9 cellular contexts compared by ENCODE assay signal in the genomic region with DNA sequence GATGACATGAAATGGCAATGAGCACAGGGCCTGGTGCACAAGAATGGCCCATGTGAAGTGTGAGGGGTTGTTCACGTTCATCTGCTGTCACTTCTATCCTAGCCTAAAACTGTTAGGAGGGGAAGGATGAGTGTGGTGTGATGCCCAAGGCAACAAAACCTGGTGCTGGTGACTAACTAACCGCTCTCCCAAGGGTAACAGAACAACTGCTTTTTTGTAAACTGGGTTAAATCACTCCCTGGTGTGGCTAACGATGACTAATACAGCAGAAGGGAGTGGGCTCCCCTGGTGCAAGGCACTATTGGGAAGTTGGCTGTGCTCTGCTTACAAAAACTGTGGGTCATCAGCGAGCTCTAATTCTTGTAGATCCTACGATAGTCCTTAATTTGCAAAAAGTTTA.
A peak's percentile ranks its signal among the peaks of the same experiment; 100 is the strongest.
DNase-seq lines count a peak whose midpoint lies in the region; ATAC-seq and TF ChIP-seq lines count a peak whose summit lies in the region.
"Had no signal": no experiment of that assay in that cellular context is flagged by ENCODE, and none has a peak within 500 bp of the region (broad histone marks: within the 10 kb centered on the region; RNA-seq: fewer than 3 reads in every experiment).

No MANE protein-coding gene starts in this region.

- ATAC-seq in heart left ventricle, result peak; percentile 48 to 91 (median 80)
- ATAC-seq in naive thymus-derived CD8-positive, alpha-beta T cell, result no peak

- no peaks in the 10 kb centered on the region for H4K20me1 ChIP-seq in GM23248 (ENCODE audit: insufficient read depth)

- peaks cover 14% of the 10 kb centered on the region for H3K4me1 ChIP-seq in GM23248 (ENCODE audit: insufficient read depth)
- H3K4me1 ChIP-seq in heart left ventricle, result peaks cover 0 to 19% (median 0%) of the 10 kb centered on the region in 12 donors
- H3K4me1 ChIP-seq: adrenal gland had no signal

- peaks cover 17% of the 10 kb centered on the region for H3F3A ChIP-seq in GM23248 (ENCODE audit: insufficient read depth)

- peaks cover 0 to 9% (median 6%) of the 10 kb centered on the region in 7 donors for H3K9me3 Mint-ChIP-seq in CD14-positive monocyte
- peaks cover 0 to 15% (median 0%) of the 10 kb centered on the region in 9 donors for H3K9me3 Mint-ChIP-seq in naive thymus-derived CD8-positive, alpha-beta T cell

- WGBS in GM23248 (ENCODE audit: low coverage in 1 of 2, low lambda C conversion rate in 2 of 2, missing lambda C conversion rate in 2 of 2), 2 experiments, result 11 to 19% methylated on average over 5 of the region's 5 CpGs
- WGBS in heart left ventricle, 4 donors, result 62 to 85% (median 79%) methylated on average over 5 of the region's 5 CpGs

- TF ChIP-seq POLR2A in heart left ventricle (IDR thresholded peaks at IDR 0.05), result no peak

- TF ChIP-seq CTCF in CD14-positive monocyte (IDR thresholded peaks at IDR 0.05) (no peak), heart left ventricle (IDR thresholded peaks at IDR 0.05) (no peak)

- peak overlapping the region; percentile 81 for H3K4me2 ChIP-seq in GM23248 (ENCODE audit: unreplicated experiment)

- H2AFZ ChIP-seq in GM23248, result no peak overlapping the region

- no peaks in the 10 kb centered on the region for H3K36me3 ChIP-seq in GM23248 (ENCODE audit: low read depth)
- H3K36me3 ChIP-seq in heart left ventricle, result no peaks in the 10 kb centered on the region
- H3K36me3 ChIP-seq: adrenal gland had no signal

- peak; percentile 89 for DNase-seq in CD14-positive monocyte (ENCODE audit: low spot score)
- DNase-seq in GM23248, result peak; percentile 93
- peak; percentile 32 for DNase-seq in NCI-H226
- DNase-seq in heart left ventricle, result peak in 2 of 5 donors; percentile 26 to 32
- DNase-seq in RPMI8226, result no peak
- no peak for DNase-seq in GM19240 (ENCODE audit: insufficient read length, low spot score)
- DNase-seq in COR-L47 (lab: John Stamatoyannopoulos, UW), result no peak
- DNase-seq in naive thymus-derived CD8-positive, alpha-beta T cell, result no peak

- H3K27me3 ChIP-seq in GM23248 (replicated peaks; ENCODE audit: insufficient read depth) (no peaks in the 10 kb centered on the region), heart left ventricle (no peaks in the 10 kb centered on the region)
- H3K27me3 ChIP-seq: adrenal gland had no signal

- peaks cover 12 to 17% of the 10 kb centered on the region in 2 donors for H3K36me3 Mint-ChIP-seq in CD14-positive monocyte
- no peaks in the 10 kb centered on the region for H3K36me3 Mint-ChIP-seq in naive thymus-derived CD8-positive, alpha-beta T cell

- H3K4me1 Mint-ChIP-seq in CD14-positive monocyte, result peaks cover 62% of the 10 kb centered on the region
- H3K4me1 Mint-ChIP-seq in naive thymus-derived CD8-positive, alpha-beta T cell, result peaks cover 0 to 3% (median 0%) of the 10 kb centered on the region in 4 donors

- H3K79me2 ChIP-seq in GM23248 (ENCODE audit: insufficient read depth), result no peaks in the 10 kb centered on the region

- peak overlapping the region; percentile 22; the same call in 1 of the 2 replicates for H3K9ac ChIP-seq in GM23248

- H3K27ac ChIP-seq in GM23248 (peak overlapping the region; percentile 72), heart left ventricle (peak overlapping the region in 2 of 12 donors; percentile 9 to 91)

- H3K9me3 ChIP-seq in GM23248 (ENCODE audit: low read depth) (no peaks in the 10 kb centered on the region), heart left ventricle (no peaks in the 10 kb centered on the region)
- H3K9me3 ChIP-seq: adrenal gland had no signal

- intact Hi-C loops in CD14-positive monocyte (cut with micrococcal nuclease), result loop anchor here in 1 of 2 donors (2.0 to 5.0 kb wide), 2 partner anchors 56 to 104 kb away; no protein-coding TSS in a partner anchor
- intact Hi-C loops in heart left ventricle (cut with DNase I), result no loop called here

- peaks cover 0 to 3% (median 0%) of the 10 kb centered on the region in 3 donors for H3K27me3 Mint-ChIP-seq in CD14-positive monocyte (ENCODE audit: low read depth in 3 of 3)
- peaks cover 2 to 11% (median 2%) of the 10 kb centered on the region in 5 donors for H3K27me3 Mint-ChIP-seq in naive thymus-derived CD8-positive, alpha-beta T cell

- peak overlapping the region; percentile 94 to 99 (median 97) for H3K27ac Mint-ChIP-seq in CD14-positive monocyte
- no peak overlapping the region for H3K27ac Mint-ChIP-seq in naive thymus-derived CD8-positive, alpha-beta T cell

- no peaks in the 10 kb centered on the region for H3K9me2 ChIP-seq in GM23248 (ENCODE audit: insufficient read depth)

- peak overlapping the region; percentile 17 to 67 for H3K4me3 Mint-ChIP-seq in CD14-positive monocyte
- no peak overlapping the region for H3K4me3 Mint-ChIP-seq in naive thymus-derived CD8-positive, alpha-beta T cell

- in situ Hi-C loops in GM23248 (cut with MboI), result no loop called here

- POLR2A ChIA-PET in naive thymus-derived CD8-positive, alpha-beta T cell (lab: Charles Lee), result no interaction called here

- H3K4me3 ChIP-seq in GM23248 (peak overlapping the region; percentile 39), heart left ventricle (no peak overlapping the region)
- H3K4me3 ChIP-seq: adrenal gland had no signal

Comparison
In these comparisons a context has a peak if more than half of its experiments do, and no peak if none do; other contexts are left out.
1. DNase-seq: peak in CD14-positive monocyte (single experiment), GM23248 (single experiment) and NCI-H226 (single experiment); none in RPMI8226 (single experiment), GM19240 (single experiment), COR-L47 (single experiment) and naive thymus-derived CD8-positive, alpha-beta T cell (0 of 10).
2. H3K27ac Mint-ChIP-seq: peak in CD14-positive monocyte (7 of 7); none in naive thymus-derived CD8-positive, alpha-beta T cell (0 of 10).
3. H3K4me3 Mint-ChIP-seq: peak in CD14-positive monocyte (2 of 2); none in naive thymus-derived CD8-positive, alpha-beta T cell (0 of 10).
4. ATAC-seq: peak in heart left ventricle (4 of 4); none in naive thymus-derived CD8-positive, alpha-beta T cell (0 of 2).